In the genomic region with DNA sequence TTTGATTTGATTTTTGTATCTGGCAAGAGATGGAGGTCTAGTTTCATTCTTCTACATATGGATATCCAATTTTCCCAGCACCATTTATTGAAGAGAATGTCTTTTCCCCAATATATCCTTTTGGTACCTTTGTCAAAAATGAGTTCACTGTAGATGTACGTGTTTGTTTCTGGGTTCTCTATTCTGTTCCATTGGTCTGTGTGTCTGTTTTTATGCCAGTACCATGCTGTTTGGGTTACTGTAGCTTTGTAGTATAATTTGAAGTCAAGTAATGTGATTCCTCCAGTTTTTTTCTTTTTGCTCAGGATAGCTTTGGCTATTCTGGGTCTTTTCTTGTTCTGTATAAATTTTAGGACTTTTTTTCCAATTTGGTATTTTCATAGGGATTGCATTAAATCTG, we compare ENCODE assay signal across 3 cellular contexts.
A peak's percentile ranks its signal among the peaks of the same experiment; 100 is the strongest.
TF ChIP-seq lines count a peak whose summit lies in the region.

No MANE protein-coding gene starts in this region.

TF ChIP-seq in HEK293, 187 proteins besides CTCF, POLR2A, EP300 and RAD21:
- TF ChIP-seq, protein P1, sequence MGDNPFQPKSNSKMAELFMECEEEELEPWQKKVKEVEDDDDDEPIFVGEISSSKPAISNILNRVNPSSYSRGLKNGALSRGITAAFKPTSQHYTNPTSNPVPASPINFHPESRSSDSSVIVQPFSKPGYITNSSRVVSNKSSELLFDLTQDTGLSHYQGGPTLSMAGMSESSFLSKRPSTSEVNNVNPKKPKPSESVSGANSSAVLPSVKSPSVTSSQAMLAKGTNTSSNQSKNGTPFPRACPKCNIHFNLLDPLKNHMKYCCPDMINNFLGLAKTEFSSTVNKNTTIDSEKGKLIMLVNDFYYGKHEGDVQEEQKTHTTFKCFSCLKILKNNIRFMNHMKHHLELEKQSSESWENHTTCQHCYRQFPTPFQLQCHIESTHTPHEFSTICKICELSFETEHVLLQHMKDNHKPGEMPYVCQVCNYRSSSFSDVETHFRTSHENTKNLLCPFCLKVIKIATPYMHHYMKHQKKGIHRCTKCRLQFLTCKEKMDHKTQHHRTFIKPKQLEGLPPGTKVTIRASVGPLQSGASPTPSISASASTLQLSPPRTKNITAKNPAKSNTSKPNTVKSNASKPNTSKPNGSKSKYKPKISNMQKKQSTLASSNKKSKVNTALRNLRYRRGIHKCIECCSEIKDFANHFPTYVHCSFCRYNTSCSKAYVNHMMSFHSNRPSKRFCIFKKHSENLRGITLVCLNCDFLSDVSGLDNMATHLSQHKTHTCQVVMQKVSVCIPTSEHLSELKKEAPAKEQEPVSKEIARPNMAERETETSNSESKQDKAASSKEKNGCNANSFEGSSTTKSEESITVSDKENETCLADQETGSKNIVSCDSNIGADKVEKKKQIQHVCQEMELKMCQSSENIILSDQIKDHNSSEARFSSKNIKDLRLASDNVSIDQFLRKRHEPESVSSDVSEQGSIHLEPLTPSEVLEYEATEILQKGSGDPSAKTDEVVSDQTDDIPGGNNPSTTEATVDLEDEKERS (tag by site-specific recombination; IDR thresholded peaks at IDR 0.05), result 0 out of 2 replicates have a peak, but pooled peaks have one; percentile 72
- TF ChIP-seq, protein P2, sequence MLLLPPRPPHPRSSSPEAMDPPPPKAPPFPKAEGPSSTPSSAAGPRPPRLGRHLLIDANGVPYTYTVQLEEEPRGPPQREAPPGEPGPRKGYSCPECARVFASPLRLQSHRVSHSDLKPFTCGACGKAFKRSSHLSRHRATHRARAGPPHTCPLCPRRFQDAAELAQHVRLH (tag by site-specific recombination; IDR thresholded peaks at IDR 0.05), result 0 out of 2 replicates have a peak, but pooled peaks have one; percentile 24

TF ChIP-seq in WTC11, 78 proteins besides CTCF, POLR2A, EP300 and RAD21:
- 0 out of 2 replicates have a peak, but pooled peaks have one; percentile 57 for TF ChIP-seq GTF2I (CRISPR knock-in tag; conservative IDR thresholded peaks at IDR 0.05)

TF ChIP-seq in K562, 482 proteins besides CTCF, POLR2A, EP300 and RAD21:
- TF ChIP-seq BCOR (IDR thresholded peaks at IDR 0.05) (0 out of 2 replicates have a peak, but pooled peaks have one; percentile 15), RBM25 (IDR thresholded peaks at IDR 0.05; ENCODE audit: low read depth, low read length, severe bottlenecking) (peak; percentile 74)
